Comparison of ENCODE assay signal across 1 cellular context in the genomic region with DNA sequence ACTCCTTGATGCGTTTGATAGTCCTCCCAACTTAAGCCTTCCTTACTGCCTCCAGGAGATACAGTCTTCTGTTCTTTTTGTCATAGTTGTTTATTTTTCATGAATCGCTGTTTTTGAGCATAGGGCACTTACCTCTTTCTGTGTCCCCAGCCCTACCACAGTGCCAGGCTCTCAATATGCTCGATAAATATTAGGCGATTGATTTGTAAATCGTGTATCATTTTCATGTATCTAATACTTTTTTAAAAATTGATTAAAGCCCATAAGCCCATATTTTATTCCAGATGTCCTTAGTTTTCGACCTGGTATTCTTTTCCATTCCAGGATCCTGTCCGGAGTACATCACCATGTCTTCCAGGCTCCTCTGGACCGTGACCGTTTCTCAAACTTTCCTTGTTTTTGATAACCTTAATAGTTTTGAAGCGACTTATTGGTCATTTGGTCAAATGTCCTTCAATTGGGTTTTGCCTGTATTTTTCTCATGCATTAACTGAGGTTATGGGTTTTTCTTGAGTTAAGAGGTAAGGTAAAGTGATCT.
TF ChIP-seq lines count a peak whose summit lies in the region.

No MANE protein-coding gene starts in this region.

TF ChIP-seq in A549, 52 proteins besides CTCF, POLR2A, EP300 and RAD21 (continued from another document):
- TF ChIP-seq, protein P1, sequence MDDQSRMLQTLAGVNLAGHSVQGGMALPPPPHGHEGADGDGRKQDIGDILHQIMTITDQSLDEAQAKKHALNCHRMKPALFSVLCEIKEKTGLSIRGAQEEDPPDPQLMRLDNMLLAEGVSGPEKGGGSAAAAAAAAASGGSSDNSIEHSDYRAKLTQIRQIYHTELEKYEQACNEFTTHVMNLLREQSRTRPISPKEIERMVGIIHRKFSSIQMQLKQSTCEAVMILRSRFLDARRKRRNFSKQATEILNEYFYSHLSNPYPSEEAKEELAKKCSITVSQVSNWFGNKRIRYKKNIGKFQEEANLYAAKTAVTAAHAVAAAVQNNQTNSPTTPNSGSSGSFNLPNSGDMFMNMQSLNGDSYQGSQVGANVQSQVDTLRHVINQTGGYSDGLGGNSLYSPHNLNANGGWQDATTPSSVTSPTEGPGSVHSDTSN (IDR thresholded peaks at IDR 0.05), result no peak
